Comparison of ENCODE assay signal across 31 cellular contexts in the genomic region with DNA sequence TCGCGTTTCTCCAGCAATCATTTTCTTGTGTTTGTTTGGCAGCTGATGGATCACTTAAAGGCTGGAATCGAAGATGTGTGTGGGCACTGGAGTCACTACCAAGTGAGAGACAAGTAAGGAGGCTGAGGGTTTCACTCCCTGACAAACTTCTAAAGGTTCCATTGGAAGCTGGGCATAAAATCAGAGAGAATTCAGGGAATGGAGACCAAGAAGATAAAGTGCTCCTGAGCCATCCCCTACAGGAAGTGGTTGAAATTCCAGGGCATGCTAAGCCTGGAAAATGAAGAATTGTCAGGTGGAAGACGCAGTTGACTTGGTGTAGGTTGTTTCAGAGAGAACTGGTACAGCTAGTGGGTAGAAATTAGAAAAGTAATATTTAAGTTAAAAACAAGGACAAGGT. TPM values are rescaled to one million over a fixed set of nuclear protein-coding genes. Genes with fewer than 3 reads are reported as not detected.
"Had no signal": no experiment of that assay in that cellular context is flagged by ENCODE, and none has a peak within 500 bp of the region (broad histone marks: within the 10 kb centered on the region; RNA-seq: fewer than 3 reads in every experiment).

No MANE protein-coding gene starts in this region.

- H3K27me3 ChIP-seq: body of pancreas, gastrocnemius medialis, neutrophil, ovary, uterus had no signal

- H3K27me3 Mint-ChIP-seq: type B pancreatic cell had no signal

- H3K4me3 Mint-ChIP-seq: activated B cell treated with CpG ODN at 0.5 μM for 24 hours; activated CD8-positive, alpha-beta memory T cell treated with anti-CD3 and anti-CD28 coated beads, Interleukin-2, amount 10 ng/mL, durations not matched to agents 7 days and 5 days; activated CD8-positive, alpha-beta T cell treated with anti-CD3 and anti-CD28 coated beads, Interleukin-2, amount 10 ng/mL, durations not matched to agents 7 days and 5 days; activated naive CD4-positive, alpha-beta T cell treated with anti-CD3 and anti-CD28 coated beads for 36 hours; nephron; stimulated activated effector memory CD8-positive, alpha-beta T cell treated with anti-CD3 and anti-CD28 coated beads, Interleukin-12 subunit alpha, Interleukin-12 subunit beta, amount 100 ng/mL, for 72 hours; stimulated activated naive CD8-positive, alpha-beta T cell treated with anti-CD3 and anti-CD28 coated beads, Interleukin-15, Interleukin-2, amounts not matched to agents 100 ng/mL and 50 ng/mL, for 24 hours; T-helper 2 cell treated with Interferon-gamma antibody and Interleukin-4, amounts not matched to agents 5 μg/mL and 100 μg/mL, for 36 hours; type B pancreatic cell had no signal

- FAIRE-seq: colon had no signal

- H3K27ac Mint-ChIP-seq: activated B cell treated with CpG ODN at 0.5 μM for 24 hours; activated CD8-positive, alpha-beta memory T cell treated with anti-CD3 and anti-CD28 coated beads, Interleukin-2, amount 10 ng/mL, durations not matched to agents 7 days and 5 days; activated CD8-positive, alpha-beta T cell treated with anti-CD3 and anti-CD28 coated beads, Interleukin-2, amount 10 ng/mL, durations not matched to agents 7 days and 5 days; activated naive CD4-positive, alpha-beta T cell treated with anti-CD3 and anti-CD28 coated beads for 36 hours; nephron; progenitor cell of endocrine pancreas; stimulated activated effector memory CD8-positive, alpha-beta T cell treated with anti-CD3 and anti-CD28 coated beads, Interleukin-12 subunit alpha, Interleukin-12 subunit beta, amount 100 ng/mL, for 72 hours; stimulated activated naive CD8-positive, alpha-beta T cell treated with anti-CD3 and anti-CD28 coated beads, Interleukin-15, Interleukin-2, amounts not matched to agents 100 ng/mL and 50 ng/mL, for 24 hours; T-helper 2 cell treated with Interferon-gamma antibody and Interleukin-4, amounts not matched to agents 5 μg/mL and 100 μg/mL, for 36 hours; type B pancreatic cell had no signal

- H3K4me1 ChIP-seq: body of pancreas, left ventricle myocardium inferior, uterus had no signal

- ATAC-seq: activated CD8-positive, alpha-beta memory T cell treated with anti-CD3 and anti-CD28 coated beads, Interleukin-2, amount 10 ng/mL, durations not matched to agents 7 days and 5 days; activated CD8-positive, alpha-beta T cell treated with anti-CD3 and anti-CD28 coated beads, Interleukin-2, amount 10 ng/mL, durations not matched to agents 7 days and 5 days; body of pancreas; gastrocnemius medialis; sciatic nerve; stimulated activated effector memory CD8-positive, alpha-beta T cell treated with anti-CD3 and anti-CD28 coated beads, Interleukin-12 subunit alpha, Interleukin-12 subunit beta, amount 100 ng/mL, for 72 hours had no signal

- H3K4me1 Mint-ChIP-seq: nephron had no signal

- DNase-seq: activated B cell treated with CpG ODN at 0.5 μM for 24 hours; activated CD4-positive, alpha-beta T cell treated with anti-CD3 and anti-CD28 coated beads, Interleukin-2, amount 50 U/mL, for 1 hour; activated CD8-positive, alpha-beta memory T cell treated with anti-CD3 and anti-CD28 coated beads, Interleukin-2, amount 10 ng/mL, durations not matched to agents 7 days and 5 days; activated CD8-positive, alpha-beta T cell treated with anti-CD3 and anti-CD28 coated beads, Interleukin-2, amount 10 ng/mL, durations not matched to agents 7 days and 5 days; activated effector memory CD4-positive, alpha-beta T cell treated with anti-CD3 and anti-CD28 coated beads, Interleukin-2, amount 50 U/mL, for 16 hours; activated naive CD4-positive, alpha-beta T cell treated with anti-CD3 and anti-CD28 coated beads for 36 hours; anterior cingulate cortex; body of pancreas; effector CD8-positive, alpha-beta T cell; gastrocnemius medialis; glutamatergic neuron; islet precursor cell; left ventricle myocardium inferior; ovary; small intestine; stimulated activated CD4-positive, alpha-beta T cell treated with anti-CD3 and anti-CD28 coated beads, Interleukin-4, amount 100 ng/mL, for 24 hours; T-helper 1 cell; uterus had no signal

- H3K9me3 ChIP-seq: body of pancreas, gastrocnemius medialis, neutrophil, ovary, thoracic aorta, uterus had no signal

- H3K36me3 Mint-ChIP-seq: activated CD8-positive, alpha-beta memory T cell treated with anti-CD3 and anti-CD28 coated beads, Interleukin-2, amount 10 ng/mL, durations not matched to agents 7 days and 5 days; stimulated activated effector memory CD8-positive, alpha-beta T cell treated with anti-CD3 and anti-CD28 coated beads, Interleukin-12 subunit alpha, Interleukin-12 subunit beta, amount 100 ng/mL, for 72 hours; type B pancreatic cell had no signal

- H3K9me3 Mint-ChIP-seq: stimulated activated effector memory CD8-positive, alpha-beta T cell treated with anti-CD3 and anti-CD28 coated beads, Interleukin-12 subunit alpha, Interleukin-12 subunit beta, amount 100 ng/mL, for 72 hours; stimulated activated naive CD8-positive, alpha-beta T cell treated with anti-CD3 and anti-CD28 coated beads, Interleukin-15, Interleukin-2, amounts not matched to agents 100 ng/mL and 50 ng/mL, for 24 hours; T-helper 2 cell treated with Interferon-gamma antibody and Interleukin-4, amounts not matched to agents 5 μg/mL and 100 μg/mL, for 36 hours; type B pancreatic cell had no signal

- H3K36me3 ChIP-seq: gastrocnemius medialis, left ventricle myocardium inferior, neutrophil, ovary, thoracic aorta, uterus had no signal

- H3K27ac ChIP-seq: body of pancreas, gastrocnemius medialis, left ventricle myocardium inferior, neutrophil, ovary, thoracic aorta, uterus had no signal

- H3K4me3 ChIP-seq: body of pancreas, gastrocnemius medialis, left ventricle myocardium inferior, lung, ovary, thoracic aorta, uterus had no signal

RNA-seq across cellular contexts. Expression of a gene that starts 39.1 kb away (rescaled TPM):
- total RNA-seq: dermis microvascular lymphatic vessel endothelial cell, gastrocnemius medialis, left ventricle myocardium inferior, sciatic nerve, subcutaneous adipose tissue had no signal
- polyA plus RNA-seq: ovary had no signal
